8 cellular contexts compared by ENCODE assay signal in genomic region chr5:73497537-73498056, GRCh38. TPM values are rescaled to one million over a fixed set of nuclear protein-coding genes. Genes with fewer than 3 reads are reported as not detected.
DNase-seq lines count a peak whose midpoint lies in the region; ATAC-seq and TF ChIP-seq lines count a peak whose summit lies in the region.

No MANE protein-coding gene starts in this region.

- H3K4me1 Mint-ChIP-seq in CD14-positive monocyte = peaks cover 26% of the 10 kb centered on the region

- DNase-seq in CD14-positive monocyte (ENCODE audit: low spot score) (no peak), Karpas-422 (no peak), caudate nucleus (lab: John Stamatoyannopoulos, UW) (no peak), left colon (no peak)

- H3K4me3 Mint-ChIP-seq in CD14-positive monocyte = peak overlapping the region; percentile 89 to 96

- no peaks in the 10 kb centered on the region for H3K9me2 ChIP-seq in Karpas-422 (replicated peaks; ENCODE audit: insufficient read depth, low read length)

- intact Hi-C loops in CD14-positive monocyte (cut with micrococcal nuclease) (loop anchor here in 1 of 2 donors (5.0 to 10.0 kb wide), 2 partner anchors 70 to 683 kb away; partner anchors contain the start of genes ANKRA2, TNPO1 and UTP15), left colon (cut with DNase I, micrococcal nuclease) (no loop called here)

- ATAC-seq in HG02870 (IDR thresholded peaks at IDR 0.05; ENCODE audit: unreplicated experiment) (no peak), esophagus mucosa (no peak), HG03469 (IDR thresholded peaks at IDR 0.05; ENCODE audit: unreplicated experiment) (no peak), left colon (no peak)

- H3K27ac ChIP-seq in Karpas-422 (ENCODE audit: low read length) = peak overlapping the region; percentile 58
- H3K27ac ChIP-seq in caudate nucleus (ENCODE audit: low read depth, low read length) = peak overlapping the region; percentile 77

- H3K4me3 ChIP-seq in Karpas-422 (ENCODE audit: low read length) (peak overlapping the region; percentile 93), mucosa of stomach (ENCODE audit: low read length) (peak overlapping the region; percentile 87)

- peaks cover 25% of the 10 kb centered on the region; the same call in 1 of the 2 replicates for H3K36me3 ChIP-seq in Karpas-422 (ENCODE audit: insufficient read depth, low read length)
- no peaks in the 10 kb centered on the region for H3K36me3 ChIP-seq in mucosa of stomach (ENCODE audit: control insufficient read depth, insufficient read depth, low read length)

- peaks cover 4 to 10% (median 7%) of the 10 kb centered on the region in 3 donors for H3K27me3 Mint-ChIP-seq in CD14-positive monocyte (ENCODE audit: low read depth in 3 of 3)

- H4K20me1 ChIP-seq in Karpas-422 (ENCODE audit: insufficient read depth, low read depth, low read length) = peaks cover 32% of the 10 kb centered on the region

- no peaks in the 10 kb centered on the region for H3K9me3 Mint-ChIP-seq in CD14-positive monocyte

- peaks cover 28% of the 10 kb centered on the region for H3K4me1 ChIP-seq in Karpas-422 (ENCODE audit: low read length)
- peaks cover 21% of the 10 kb centered on the region for H3K4me1 ChIP-seq in mucosa of stomach (ENCODE audit: control insufficient read depth, insufficient read depth, low read length)

- H3K27ac Mint-ChIP-seq in CD14-positive monocyte = peak overlapping the region; percentile 92 to 99 (median 98)

- TF ChIP-seq CTCF in CD14-positive monocyte (IDR thresholded peaks at IDR 0.05) = no peak

- H3K9me3 ChIP-seq in Karpas-422 (ENCODE audit: low read length) (no peaks in the 10 kb centered on the region), mucosa of stomach (ENCODE audit: control insufficient read depth, low read length) (no peaks in the 10 kb centered on the region)

- peaks cover 24 to 32% of the 10 kb centered on the region in 2 donors for H3K36me3 Mint-ChIP-seq in CD14-positive monocyte

- peak overlapping the region; percentile 88 for H3K4me2 ChIP-seq in Karpas-422 (ENCODE audit: low read depth, low read length, poor library complexity, severe bottlenecking)

- H3K27me3 ChIP-seq in Karpas-422 (ENCODE audit: low read length) (no peaks in the 10 kb centered on the region), mucosa of stomach (ENCODE audit: control insufficient read depth, insufficient read depth, low read length) (no peaks in the 10 kb centered on the region)

- H3K9ac ChIP-seq in Karpas-422 (ENCODE audit: low read length) (peak overlapping the region; percentile 97), mucosa of stomach (ENCODE audit: low read length) (peak overlapping the region; percentile 99)

- H2AFZ ChIP-seq in Karpas-422 (ENCODE audit: low read length) = peak overlapping the region; percentile 16

- peaks cover 40% of the 10 kb centered on the region for H3K79me2 ChIP-seq in Karpas-422 (ENCODE audit: low read length)

RNA-seq across cellular contexts. Expression of gene BTF3, which starts 0.6 kb away (rescaled TPM):
- polyA plus RNA-seq in CD14-positive monocyte = 100 to 1,000 TPM; 512 to 559 TPM
- 435 and 600 TPM in 2 replicates for total RNA-seq in Karpas-422 (2014; rRNA removed; shearing (Covaris generic); ENCODE audit: low replicate concordance)
- total RNA-seq in esophagus mucosa (764 TPM), left colon (100 to 1,000 TPM; 522 to 537 TPM)

RNA-seq across cellular contexts. Expression of gene FOXD1, which starts 49.0 kb away (rescaled TPM):
- not detected for polyA plus RNA-seq in CD14-positive monocyte
- total RNA-seq in Karpas-422 (2014; rRNA removed; shearing (Covaris generic); ENCODE audit: low replicate concordance) = 0.54 and 0.97 TPM in 2 replicates
- total RNA-seq in esophagus mucosa = 0.88 TPM
- total RNA-seq in left colon = under 1 TPM in 1 of 2 donors, not detected in 1; 0.20 TPM
